In the genomic region with DNA sequence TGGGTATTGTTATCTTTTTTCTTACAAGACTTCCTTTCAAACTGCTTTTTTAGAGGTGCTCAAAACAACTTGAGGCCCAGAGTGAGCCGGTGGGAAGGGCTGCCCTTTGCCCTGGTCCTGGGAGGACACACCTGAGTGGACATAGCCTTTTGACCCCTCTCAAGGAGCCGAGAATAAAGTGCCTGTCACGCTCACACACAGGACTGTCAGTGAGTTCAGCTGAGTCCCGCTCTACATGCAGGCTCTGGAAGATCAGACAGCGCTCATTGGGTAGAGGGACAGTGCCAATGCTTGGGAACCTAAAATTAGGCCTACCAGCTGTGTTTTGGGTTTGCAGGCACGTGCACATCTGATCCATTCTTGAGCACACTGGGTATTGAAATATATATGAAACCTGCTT, we compare ENCODE assay signal across 15 cellular contexts.
DNase-seq lines count a peak whose midpoint lies in the region; ATAC-seq, FAIRE-seq and TF ChIP-seq lines count a peak whose summit lies in the region.
"Had no signal": no experiment of that assay in that cellular context is flagged by ENCODE, and none has a peak within 500 bp of the region (broad histone marks: within the 10 kb centered on the region; RNA-seq: fewer than 3 reads in every experiment).

No MANE protein-coding gene starts in this region.

- H3K27me3 ChIP-seq in HepG2 (ENCODE audit: control insufficient read depth in 1 of 2, insufficient read depth in 2 of 2, low read length in 2 of 2) = no peaks in the 10 kb centered on the region
- H3K27me3 ChIP-seq in right lobe of liver = no peaks in the 10 kb centered on the region
- no peaks in the 10 kb centered on the region for H3K27me3 ChIP-seq in small intestine (ENCODE audit: control insufficient read depth in 2 of 2, insufficient read depth in 2 of 2, low read length in 2 of 2)

- no peak overlapping the region for H3K4me3 ChIP-seq in HepG2 (replicated peaks in 1 of 3; ENCODE audit: insufficient read depth in 1 of 3, low read depth in 2 of 3, low read length in 3 of 3)
- H3K4me3 ChIP-seq in right lobe of liver = no peak overlapping the region
- no peak overlapping the region for H3K4me3 ChIP-seq in mucosa of descending colon
- no peak overlapping the region for H3K4me3 ChIP-seq in small intestine (ENCODE audit: low read depth in 1 of 2, low read length in 2 of 2)
- H3K4me3 ChIP-seq: GM23338 had no signal

- H3K36me3 ChIP-seq in HepG2 (replicated peaks in 1 of 2; ENCODE audit: control insufficient read depth in 1 of 2, insufficient read depth in 2 of 2, low read length in 2 of 2) (no peaks in the 10 kb centered on the region), right lobe of liver (no peaks in the 10 kb centered on the region), mucosa of descending colon (ENCODE audit: low read depth) (no peaks in the 10 kb centered on the region), small intestine (ENCODE audit: control insufficient read depth in 2 of 2, insufficient read depth in 2 of 2, low read length in 2 of 2) (no peaks in the 10 kb centered on the region)

- H2AFZ ChIP-seq in HepG2 (ENCODE audit: low read length) = no peak overlapping the region
- H2AFZ ChIP-seq: GM23338 had no signal

- FAIRE-seq in HepG2 (lab: Jason Lieb, UNC) (no peak), small intestine (lab: Jason Lieb, UNC) (no peak)
- FAIRE-seq: A204.1, G401.6, GM12891 had no signal

- H3K9me3 ChIP-seq in HepG2 (ENCODE audit: low read length) (no peaks in the 10 kb centered on the region), right lobe of liver (no peaks in the 10 kb centered on the region), mucosa of descending colon (no peaks in the 10 kb centered on the region), small intestine (ENCODE audit: control insufficient read depth, low read depth) (no peaks in the 10 kb centered on the region)

- DNase-seq in HepG2 (ENCODE audit: low spot score) (no peak), right lobe of liver (no peak), mucosa of descending colon (peak in 2 of 3 donors; percentile 21 to 47), small intestine (peak; percentile 15), cerebellum (ENCODE audit: low spot score) (no peak), T-helper 2 cell (no peak)
- DNase-seq in stimulated activated CD4-positive, alpha-beta T cell treated with anti-CD3 and anti-CD28 coated beads, Interleukin-4, amount 100 ng/mL, for 1 hour = no peak
- DNase-seq: C1 segment of cervical spinal cord; CD4-positive, alpha-beta T cell; DMS79; H7 had no signal

- 4% methylated on average over 6 of the region's 6 CpGs for WGBS in HepG2 (ENCODE audit: low lambda C conversion rate)
- WGBS in right lobe of liver (ENCODE audit: insufficient coverage, low coverage, low lambda C conversion rate, missing lambda C conversion rate) = 48% methylated on average over 2 of the region's 6 CpGs
- 72 to 80% (median 76%) methylated on average over 6 of the region's 6 CpGs for WGBS in small intestine, 3 donors

- no peak overlapping the region for H3K27ac ChIP-seq in HepG2 (ENCODE audit: extremely low read length, insufficient read depth, low read length)
- H3K27ac ChIP-seq in right lobe of liver = no peak overlapping the region
- H3K27ac ChIP-seq in small intestine (ENCODE audit: low read depth in 1 of 2, low read length in 1 of 2) = no peak overlapping the region

- H3K4me2 ChIP-seq in HepG2 (ENCODE audit: low read depth, low read length) = no peak overlapping the region
- H3K4me2 ChIP-seq: GM23338 had no signal

- ATAC-seq in HepG2 = peak; percentile 31; the same call in 2 of the 3 replicates
- no peak for ATAC-seq in right lobe of liver
- ATAC-seq in mucosa of descending colon = peak; percentile 83
- ATAC-seq: GM23338 had no signal

- no peak for TF ChIP-seq RAD21 in HepG2 (CRISPR knock-in tag; IDR thresholded peaks at IDR 0.05)

- intact Hi-C loops in HepG2 (cut with micrococcal nuclease; ENCODE audit: unreplicated experiment) = no loop called here
- intact Hi-C loops in right lobe of liver (cut with DNase I) = no loop called here
- intact Hi-C loops in mucosa of descending colon (cut with DNase I, micrococcal nuclease) = no loop called here

- H4K20me1 ChIP-seq in HepG2 (ENCODE audit: insufficient read depth, low read length) = no peaks in the 10 kb centered on the region

- POLR2A ChIA-PET in HepG2 (lab: Yijun Ruan, JAX) = no interaction called here

- H3K9ac ChIP-seq in HepG2 (ENCODE audit: insufficient read depth, low read depth, low read length) = no peak overlapping the region

- H3K4me1 ChIP-seq in HepG2 (ENCODE audit: insufficient read depth, low read length) (no peaks in the 10 kb centered on the region), right lobe of liver (no peaks in the 10 kb centered on the region), mucosa of descending colon (ENCODE audit: low read depth) (peaks cover 4% of the 10 kb centered on the region), small intestine (ENCODE audit: control insufficient read depth in 2 of 2, insufficient read depth in 1 of 2, low read depth in 1 of 2, low read length in 1 of 2) (no peaks in the 10 kb centered on the region)

- H3K79me2 ChIP-seq in HepG2 (ENCODE audit: insufficient read depth, low read length) = no peaks in the 10 kb centered on the region

- TF ChIP-seq POLR2A in HepG2 (IDR thresholded peaks at IDR 0.05; ENCODE audit: insufficient read depth in 1 of 2, low read depth in 2 of 2, low read length in 2 of 2) (no peak), right lobe of liver (IDR thresholded peaks at IDR 0.05) (no peak)

- in situ Hi-C loops in HepG2 (cut with HindIII; ENCODE audit: extremely low pct_ligation_motif_present, low pct_unique_long_range_greater_than_20kb) = no loop called here

- no peak for TF ChIP-seq EP300 in HepG2 (IDR thresholded peaks at IDR 0.05; ENCODE audit: low read depth in 2 of 2, low read length in 2 of 2)
- TF ChIP-seq EP300 in HepG2 (CRISPR knock-in tag; IDR thresholded peaks at IDR 0.05; ENCODE audit: borderline replicate concordance) = no peak

- TF ChIP-seq CTCF in HepG2 (CRISPR knock-in tag; IDR thresholded peaks at IDR 0.05) (no peak), right lobe of liver (IDR thresholded peaks at IDR 0.05) (no peak), mucosa of descending colon (IDR thresholded peaks at IDR 0.05) (no peak)

- no TSS peak for BruUV-seq in HepG2 (replicated peaks; lab: Mats Ljungman, UMichigan)

- CTCF ChIA-PET in HepG2 (lab: Yijun Ruan, JAX; ENCODE audit: low intra/inter-chr PET ratio, low total read pairs) = no interaction called here

TF ChIP-seq in HepG2, 621 proteins besides CTCF, POLR2A, EP300 and RAD21 (continues in another document):
- TF ChIP-seq, protein P1, sequence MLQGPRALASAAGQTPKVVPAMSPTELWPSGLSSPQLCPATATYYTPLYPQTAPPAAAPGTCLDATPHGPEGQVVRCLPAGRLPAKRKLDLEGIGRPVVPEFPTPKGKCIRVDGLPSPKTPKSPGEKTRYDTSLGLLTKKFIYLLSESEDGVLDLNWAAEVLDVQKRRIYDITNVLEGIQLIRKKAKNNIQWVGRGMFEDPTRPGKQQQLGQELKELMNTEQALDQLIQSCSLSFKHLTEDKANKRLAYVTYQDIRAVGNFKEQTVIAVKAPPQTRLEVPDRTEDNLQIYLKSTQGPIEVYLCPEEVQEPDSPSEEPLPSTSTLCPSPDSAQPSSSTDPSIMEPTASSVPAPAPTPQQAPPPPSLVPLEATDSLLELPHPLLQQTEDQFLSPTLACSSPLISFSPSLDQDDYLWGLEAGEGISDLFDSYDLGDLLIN (CRISPR knock-in tag; IDR thresholded peaks at IDR 0.05; ENCODE audit: borderline replicate concordance) = no peak
- no peak for TF ChIP-seq ZKSCAN5 (CRISPR knock-in tag; IDR thresholded peaks at IDR 0.05)

Comparison
In these comparisons a context has a peak if more than half of its experiments do, and no peak if none do; other contexts are left out.
1. ATAC-seq: peak in HepG2 (single experiment) and mucosa of descending colon (single experiment); none in right lobe of liver (0 of 4).
2. DNase-seq: peak in mucosa of descending colon (2 of 3) and small intestine (single experiment); none in HepG2 (single experiment), right lobe of liver (0 of 3), stimulated activated CD4-positive, alpha-beta T cell treated with anti-CD3 and anti-CD28 coated beads, Interleukin-4, amount 100 ng/mL, for 1 hour (single experiment), cerebellum (single experiment) and T-helper 2 cell (0 of 5).